In genomic region chr19:19133985-19134384, GRCh38 we compare ENCODE assay signal across 14 cellular contexts. TPM values are rescaled to one million over a fixed set of nuclear protein-coding genes. Genes with fewer than 3 reads are reported as not detected.
"Had no signal": no experiment of that assay in that cellular context is flagged by ENCODE, and none has a peak within 500 bp of the region (broad histone marks: within the 10 kb centered on the region; RNA-seq: fewer than 3 reads in every experiment).

No MANE protein-coding gene starts in this region.

- H3K27ac Mint-ChIP-seq: dendritic cell treated with granulocyte-macrophage colony-stimulating factor and Interleukin-4, amounts not matched to agents 40 ng/mL and 50 ng/mL, for 4 days; memory B cell; stimulated activated effector memory CD8-positive, alpha-beta T cell treated with anti-CD3 and anti-CD28 coated beads, Interleukin-12 subunit alpha, Interleukin-12 subunit beta, amount 100 ng/mL, for 72 hours had no signal

- DNase-seq: foreskin keratinocyte had no signal

- H3K27me3 Mint-ChIP-seq: memory B cell had no signal

- H3K4me3 ChIP-seq: colonic mucosa, esophagus muscularis mucosa, gastroesophageal sphincter, lung, smooth muscle cell, thyroid gland, vagina had no signal

- H3K9me3 ChIP-seq: colonic mucosa, thyroid gland, vagina had no signal

- H3K4me3 Mint-ChIP-seq: stimulated activated effector memory CD8-positive, alpha-beta T cell treated with anti-CD3 and anti-CD28 coated beads, Interleukin-12 subunit alpha, Interleukin-12 subunit beta, amount 100 ng/mL, for 72 hours had no signal

- H3K36me3 ChIP-seq: colonic mucosa, thyroid gland had no signal

- H3K4me1 ChIP-seq: colonic mucosa, foreskin keratinocyte had no signal

- ATAC-seq: gastroesophageal sphincter; stimulated activated effector memory CD8-positive, alpha-beta T cell treated with anti-CD3 and anti-CD28 coated beads, Interleukin-12 subunit alpha, Interleukin-12 subunit beta, amount 100 ng/mL, for 72 hours had no signal

- H3K27ac ChIP-seq: colonic mucosa, esophagus muscularis mucosa, foreskin keratinocyte, gastroesophageal sphincter, stomach, thyroid gland, vagina had no signal

- H3K27me3 ChIP-seq: colonic mucosa, esophagus muscularis mucosa, foreskin keratinocyte, gastroesophageal sphincter, stomach, thyroid gland, vagina had no signal

RNA-seq across cellular contexts. Expression of gene MEF2B, which starts 36.1 kb away (rescaled TPM):
- total RNA-seq: epithelial cell of proximal tubule, esophagus muscularis mucosa, gastroesophageal sphincter, smooth muscle cell, temporal lobe, vagina had no signal
